In genomic region chr11:17924713-17925112, GRCh38 we compare ENCODE assay signal across 19 cellular contexts.
DNase-seq lines count a peak whose midpoint lies in the region; ATAC-seq and TF ChIP-seq lines count a peak whose summit lies in the region.
"Had no signal": no experiment of that assay in that cellular context is flagged by ENCODE, and none has a peak within 500 bp of the region (broad histone marks: within the 10 kb centered on the region; RNA-seq: fewer than 3 reads in every experiment).

No MANE protein-coding gene starts in this region.

- no peaks in the 10 kb centered on the region for H3K9me3 ChIP-seq in ascending aorta
- H3K9me3 ChIP-seq in effector memory CD4-positive, alpha-beta T cell (ENCODE audit: control insufficient read depth, low read length), result no peaks in the 10 kb centered on the region
- H3K9me3 ChIP-seq in CD8-positive, alpha-beta memory T cell (ENCODE audit: low read length), result no peaks in the 10 kb centered on the region

- H3K4me3 Mint-ChIP-seq in CD8-positive, alpha-beta memory T cell, result no peak overlapping the region
- H3K4me3 Mint-ChIP-seq: CD4-positive, alpha-beta T cell; H9; IgD-negative memory B cell had no signal

- no peaks in the 10 kb centered on the region for H3K9me3 Mint-ChIP-seq in CD8-positive, alpha-beta memory T cell
- H3K9me3 Mint-ChIP-seq: CD4-positive, alpha-beta T cell; H9; IgD-negative memory B cell had no signal

- H3K4me3 ChIP-seq in ascending aorta, result no peak overlapping the region
- H3K4me3 ChIP-seq in effector memory CD4-positive, alpha-beta T cell (ENCODE audit: insufficient read depth, low read depth, low read length, poor library complexity, severe bottlenecking), result no peak overlapping the region
- no peak overlapping the region for H3K4me3 ChIP-seq in CD8-positive, alpha-beta memory T cell (ENCODE audit: low read length)
- H3K4me3 ChIP-seq: GM12878 had no signal

- peak overlapping the region in 1 of 8 donors; percentile 88 for H3K27ac Mint-ChIP-seq in CD8-positive, alpha-beta memory T cell
- H3K27ac Mint-ChIP-seq: CD4-positive, alpha-beta T cell; H9; IgD-negative memory B cell had no signal

- H3K27me3 ChIP-seq in ascending aorta, result no peaks in the 10 kb centered on the region
- no peaks in the 10 kb centered on the region for H3K27me3 ChIP-seq in effector memory CD4-positive, alpha-beta T cell (replicated peaks; ENCODE audit: control insufficient read depth, insufficient read depth, low read length, poor library complexity, severe bottlenecking)
- no peaks in the 10 kb centered on the region for H3K27me3 ChIP-seq in CD8-positive, alpha-beta memory T cell (ENCODE audit: insufficient read depth, low read length, poor library complexity, severe bottlenecking)

- intact Hi-C loops in left colon (cut with DNase I, micrococcal nuclease) (no loop called here), ascending aorta (cut with DNase I) (no loop called here)

- H3K4me1 Mint-ChIP-seq in CD8-positive, alpha-beta memory T cell, result peaks cover 0 to 5% (median 0%) of the 10 kb centered on the region in 3 donors

- CTCF ChIA-PET in CD8-positive, alpha-beta memory T cell (lab: Charles Lee), result no interaction called here

- no peaks in the 10 kb centered on the region for H3K4me1 ChIP-seq in ascending aorta
- no peaks in the 10 kb centered on the region for H3K4me1 ChIP-seq in effector memory CD4-positive, alpha-beta T cell (ENCODE audit: control insufficient read depth, insufficient read depth, low read length, poor library complexity, severe bottlenecking)
- no peaks in the 10 kb centered on the region for H3K4me1 ChIP-seq in CD8-positive, alpha-beta memory T cell (ENCODE audit: insufficient read depth, low read length)

- H3K27ac ChIP-seq in ascending aorta, result no peak overlapping the region
- no peak overlapping the region for H3K27ac ChIP-seq in effector memory CD4-positive, alpha-beta T cell (ENCODE audit: insufficient read depth, low read length, poor library complexity, severe bottlenecking)
- H3K27ac ChIP-seq in CD8-positive, alpha-beta memory T cell (ENCODE audit: low read depth, low read length), result no peak overlapping the region
- H3K27ac ChIP-seq: C4-2B had no signal

- no peak for ATAC-seq in left colon
- ATAC-seq: GM12878 had no signal

- POLR2A ChIA-PET in CD8-positive, alpha-beta memory T cell (lab: Charles Lee), result no interaction called here

- H3K36me3 ChIP-seq in ascending aorta, result no peaks in the 10 kb centered on the region
- peaks cover 14% of the 10 kb centered on the region for H3K36me3 ChIP-seq in effector memory CD4-positive, alpha-beta T cell (ENCODE audit: control insufficient read depth, insufficient read depth, low read length)
- peaks cover 7% of the 10 kb centered on the region for H3K36me3 ChIP-seq in CD8-positive, alpha-beta memory T cell (ENCODE audit: insufficient read depth, low read length)

- no peak for TF ChIP-seq CTCF in ascending aorta (IDR thresholded peaks at IDR 0.05)

- H3K27me3 Mint-ChIP-seq in CD8-positive, alpha-beta memory T cell, result no peaks in the 10 kb centered on the region
- H3K27me3 Mint-ChIP-seq: CD4-positive, alpha-beta T cell; IgD-negative memory B cell had no signal

- DNase-seq in GM04503 (ENCODE audit: low read depth), result peak; percentile 3
- peak; percentile 36 for DNase-seq in RPMI7951 (ENCODE audit: low read depth)
- DNase-seq in fibroblast of gingiva (ENCODE audit: low read depth), result peak; percentile 39
- peak; percentile 24 for DNase-seq in myocyte (ENCODE audit: low read depth)
- DNase-seq in left colon, result no peak
- DNase-seq in ascending aorta (ENCODE audit: low spot score in 2 of 2), result no peak
- no peak for DNase-seq in effector memory CD4-positive, alpha-beta T cell
- no peak for DNase-seq in CD8-positive, alpha-beta memory T cell
- DNase-seq: ACHN; AML-193; CD4-positive, alpha-beta T cell; DMS153; DMS79; GDM1; H9; KBM-7 had no signal

- H3K36me3 Mint-ChIP-seq in CD8-positive, alpha-beta memory T cell, result peaks cover 9 to 75% (median 47%) of the 10 kb centered on the region in 3 donors

Comparison
In these comparisons a context has a peak if more than half of its experiments do, and no peak if none do; other contexts are left out.
1. DNase-seq: peak in GM04503 (single experiment), RPMI7951 (single experiment), fibroblast of gingiva (single experiment) and myocyte (single experiment); none in left colon (0 of 2), ascending aorta (0 of 2), effector memory CD4-positive, alpha-beta T cell (0 of 3) and CD8-positive, alpha-beta memory T cell (0 of 5).